In the genomic region with DNA sequence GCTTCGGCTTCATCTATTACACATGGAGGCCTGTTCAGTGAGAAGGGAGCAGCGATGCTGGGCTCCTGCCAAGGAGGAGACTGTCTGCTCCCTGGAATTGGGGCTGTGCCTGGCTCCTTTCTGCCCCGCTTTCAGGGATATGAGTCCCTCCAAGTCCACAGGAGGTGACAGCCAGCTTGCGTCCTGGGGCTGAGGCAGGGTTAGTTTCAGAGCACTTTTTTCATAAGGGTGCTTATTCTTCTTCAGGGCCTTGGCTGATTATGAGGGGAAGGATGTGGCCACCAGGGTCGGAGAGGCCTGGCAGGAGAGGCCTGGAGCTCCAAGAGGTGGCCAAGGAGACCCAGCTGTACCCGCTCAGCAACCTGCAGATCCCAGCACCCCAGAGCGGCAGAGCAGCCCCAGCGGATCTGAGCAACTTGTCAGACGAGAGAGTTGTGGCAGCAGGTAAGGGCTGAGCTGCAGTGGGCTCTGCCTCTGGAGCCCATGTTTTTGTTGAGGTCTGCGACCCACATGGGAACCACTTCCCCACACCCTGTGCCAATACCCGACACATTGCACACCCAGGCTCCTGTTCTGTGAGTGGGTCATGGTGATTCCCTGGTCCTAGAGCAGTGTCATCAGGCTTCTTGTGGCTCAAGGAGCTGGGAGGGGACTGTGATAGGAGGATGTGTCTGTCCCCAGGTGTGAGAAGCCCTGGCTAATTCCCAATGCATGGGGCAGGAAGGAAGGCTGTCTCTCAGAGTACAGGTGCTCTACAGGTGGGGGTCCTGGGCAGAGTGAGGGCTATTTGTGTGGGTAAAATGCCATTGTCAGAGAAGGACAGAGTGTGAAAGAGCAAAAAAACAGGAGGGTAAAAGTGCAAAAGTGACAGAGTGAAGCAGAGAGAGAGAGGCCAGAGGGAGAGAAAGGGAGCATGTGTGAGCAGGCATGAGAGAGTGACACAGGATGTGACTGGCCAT, we compare ENCODE assay signal across 17 cellular contexts. TPM values are rescaled to one million over a fixed set of nuclear protein-coding genes. Genes with fewer than 3 reads are reported as not detected.
DNase-seq lines count a peak whose midpoint lies in the region; ATAC-seq and TF ChIP-seq lines count a peak whose summit lies in the region.
"Had no signal": no experiment of that assay in that cellular context is flagged by ENCODE, and none has a peak within 500 bp of the region (broad histone marks: within the 10 kb centered on the region; RNA-seq: fewer than 3 reads in every experiment).

No MANE protein-coding gene starts in this region.

- H3K36me3 ChIP-seq in neural progenitor cell (no peaks in the 10 kb centered on the region), spleen (peaks cover 0 to 20% (median 0%) of the 10 kb centered on the region in 6 donors), upper lobe of right lung (no peaks in the 10 kb centered on the region)
- H3K36me3 ChIP-seq: BLaER1 had no signal

- intact Hi-C loops in spleen (cut with DNase I; ENCODE audit: low total_unique reads), result no loop called here
- intact Hi-C loops in upper lobe of right lung (cut with DNase I), result no loop called here

- TF ChIP-seq POLR2A in spleen (IDR thresholded peaks at IDR 0.05), result no peak

- H3K4me3 ChIP-seq in neural progenitor cell, result no peak overlapping the region
- no peak overlapping the region for H3K4me3 ChIP-seq in spleen
- H3K4me3 ChIP-seq in upper lobe of right lung, result no peak overlapping the region
- H3K4me3 ChIP-seq: BLaER1 had no signal

- H3K79me2 ChIP-seq in neural progenitor cell (ENCODE audit: low read depth), result no peaks in the 10 kb centered on the region

- CTCF ChIA-PET in activated CD8-positive, alpha-beta memory T cell treated with anti-CD3 and anti-CD28 coated beads, Interleukin-2, amount 10 ng/mL, durations not matched to agents 7 days and 5 days (lab: Charles Lee), result no interaction called here

- H3K4me2 ChIP-seq in neural progenitor cell, result no peak overlapping the region

- no peaks in the 10 kb centered on the region for H3K36me3 Mint-ChIP-seq in activated CD8-positive, alpha-beta memory T cell treated with anti-CD3 and anti-CD28 coated beads, Interleukin-2, amount 10 ng/mL, durations not matched to agents 7 days and 5 days
- no peaks in the 10 kb centered on the region for H3K36me3 Mint-ChIP-seq in neural progenitor cell

- no peak overlapping the region for H3K4me3 Mint-ChIP-seq in activated CD8-positive, alpha-beta memory T cell treated with anti-CD3 and anti-CD28 coated beads, Interleukin-2, amount 10 ng/mL, durations not matched to agents 7 days and 5 days
- H3K4me3 Mint-ChIP-seq in neural progenitor cell, result no peak overlapping the region
- H3K4me3 Mint-ChIP-seq: CD14-positive monocyte; CD4-positive, alpha-beta memory T cell; H9 had no signal

- H3K27me3 ChIP-seq in neural progenitor cell (no peaks in the 10 kb centered on the region), spleen (replicated peaks in 1 of 7) (no peaks in the 10 kb centered on the region), upper lobe of right lung (no peaks in the 10 kb centered on the region)

- H2AFZ ChIP-seq in neural progenitor cell (replicated peaks), result no peak overlapping the region

- no peaks in the 10 kb centered on the region for H3K9me3 Mint-ChIP-seq in activated CD8-positive, alpha-beta memory T cell treated with anti-CD3 and anti-CD28 coated beads, Interleukin-2, amount 10 ng/mL, durations not matched to agents 7 days and 5 days (ENCODE audit: low read depth)
- peaks cover 14% of the 10 kb centered on the region for H3K9me3 Mint-ChIP-seq in neural progenitor cell
- H3K9me3 Mint-ChIP-seq: CD4-positive, alpha-beta memory T cell had no signal

- H3K27ac Mint-ChIP-seq in activated CD8-positive, alpha-beta memory T cell treated with anti-CD3 and anti-CD28 coated beads, Interleukin-2, amount 10 ng/mL, durations not matched to agents 7 days and 5 days, result no peak overlapping the region
- H3K27ac Mint-ChIP-seq in neural progenitor cell, result peak overlapping the region; percentile 60

- H3K9me3 ChIP-seq in neural progenitor cell (ENCODE audit: low read depth) (no peaks in the 10 kb centered on the region), spleen (no peaks in the 10 kb centered on the region), upper lobe of right lung (no peaks in the 10 kb centered on the region)
- H3K9me3 ChIP-seq: BLaER1 had no signal

- no peak for ATAC-seq in activated CD8-positive, alpha-beta memory T cell treated with anti-CD3 and anti-CD28 coated beads, Interleukin-2, amount 10 ng/mL, durations not matched to agents 7 days and 5 days
- ATAC-seq in upper lobe of right lung, result no peak
- ATAC-seq in HG02973 (IDR thresholded peaks at IDR 0.05; ENCODE audit: unreplicated experiment), result no peak

- DNase-seq in activated CD8-positive, alpha-beta memory T cell treated with anti-CD3 and anti-CD28 coated beads, Interleukin-2, amount 50 U/mL, for 4 hours, result peak; percentile 3
- DNase-seq in activated CD8-positive, alpha-beta memory T cell treated with anti-CD3 and anti-CD28 coated beads, Interleukin-2, amount 10 ng/mL, durations not matched to agents 7 days and 5 days, result no peak
- no peak for DNase-seq in neural progenitor cell (ENCODE audit: low spot score)
- DNase-seq in spleen, result peak; percentile 68
- no peak for DNase-seq in upper lobe of right lung
- DNase-seq in NCI-H226, result no peak
- DNase-seq: 8988T; Calu3; CD4-positive, alpha-beta memory T cell; DMS79 treated with DMSO at 0.1 percent for 48 hours; GF-D8; H9 had no signal

- peaks cover 11% of the 10 kb centered on the region for H3K4me1 Mint-ChIP-seq in activated CD8-positive, alpha-beta memory T cell treated with anti-CD3 and anti-CD28 coated beads, Interleukin-2, amount 10 ng/mL, durations not matched to agents 7 days and 5 days
- peaks cover 2% of the 10 kb centered on the region for H3K4me1 Mint-ChIP-seq in neural progenitor cell
- H3K4me1 Mint-ChIP-seq: H9 had no signal

- no peaks in the 10 kb centered on the region for H3F3A ChIP-seq in neural progenitor cell (ENCODE audit: low read depth)

- H3K27me3 Mint-ChIP-seq in activated CD8-positive, alpha-beta memory T cell treated with anti-CD3 and anti-CD28 coated beads, Interleukin-2, amount 10 ng/mL, durations not matched to agents 7 days and 5 days, result no peaks in the 10 kb centered on the region
- no peaks in the 10 kb centered on the region for H3K27me3 Mint-ChIP-seq in neural progenitor cell (ENCODE audit: insufficient read depth, low read depth)
- H3K27me3 Mint-ChIP-seq: CD4-positive, alpha-beta memory T cell had no signal

- H3K4me1 ChIP-seq in neural progenitor cell (no peaks in the 10 kb centered on the region), spleen (peaks cover 0 to 14% (median 4%) of the 10 kb centered on the region in 6 donors), upper lobe of right lung (no peaks in the 10 kb centered on the region)

- no peak overlapping the region for H3K27ac ChIP-seq in neural progenitor cell
- H3K27ac ChIP-seq in spleen, result no peak overlapping the region
- no peak overlapping the region for H3K27ac ChIP-seq in upper lobe of right lung
- H3K27ac ChIP-seq: BLaER1 had no signal

- TF ChIP-seq CTCF in neural progenitor cell (IDR thresholded peaks at IDR 0.05) (no peak), spleen (IDR thresholded peaks at IDR 0.05 in 8 of 11, conservative IDR thresholded peaks at IDR 0.05 in 3 of 11) (no peak), upper lobe of right lung (IDR thresholded peaks at IDR 0.05) (no peak)

- H3K9ac ChIP-seq in neural progenitor cell, result no peak overlapping the region

- WGBS in spleen, 5 donors, result 85 to 96% (median 89%) methylated on average over 5 to 11 of the region's 11 CpGs

- no peaks in the 10 kb centered on the region for H4K20me1 ChIP-seq in neural progenitor cell (ENCODE audit: low read depth)

RNA-seq across cellular contexts. Expression of a gene that starts 47.4 kb away (rescaled TPM):
- under 1 TPM; 0.91 to 0.93 TPM for total RNA-seq in activated CD8-positive, alpha-beta memory T cell treated with anti-CD3 and anti-CD28 coated beads, Interleukin-2, amount 10 ng/mL, durations not matched to agents 7 days and 5 days
- total RNA-seq in neural progenitor cell (ENCODE audit: low replicate concordance) (14.0 and 14.8 TPM in 2 replicates), spleen (10 to 100 TPM in 3 of 7 donors, 1 to 10 TPM in 4; 6.6 to 13.8 (median 8.3) TPM), upper lobe of right lung (16.3 TPM)
- 1 to 10 TPM; 2.0 to 2.7 (median 2.4) TPM for polyA plus RNA-seq in spleen

RNA-seq across cellular contexts. Expression of a gene that starts 48.6 kb away (rescaled TPM):
- under 1 TPM in 1 of 2 experiments, not detected in 1; 0.15 TPM for total RNA-seq in activated CD8-positive, alpha-beta memory T cell treated with anti-CD3 and anti-CD28 coated beads, Interleukin-2, amount 10 ng/mL, durations not matched to agents 7 days and 5 days
- not detected in 2 replicates for total RNA-seq in neural progenitor cell (ENCODE audit: low replicate concordance)
- total RNA-seq in spleen, result under 1 TPM in 6 of 7 donors, not detected in 1; 0.14 to 0.24 (median 0.17) TPM
- polyA plus RNA-seq in spleen, result 1 to 10 TPM in 1 of 3 donors, under 1 TPM in 2; 0.35 to 1.0 (median 0.96) TPM
- not detected for total RNA-seq in upper lobe of right lung
- total RNA-seq: A673, Calu3, H9 had no signal
- polyA plus RNA-seq: AG04450 had no signal

Comparison
In these comparisons a context has a peak if more than half of its experiments do, and no peak if none do; other contexts are left out.
1. DNase-seq: peak in activated CD8-positive, alpha-beta memory T cell treated with anti-CD3 and anti-CD28 coated beads, Interleukin-2, amount 50 U/mL, for 4 hours (single experiment) and spleen (single experiment); none in activated CD8-positive, alpha-beta memory T cell treated with anti-CD3 and anti-CD28 coated beads, Interleukin-2, amount 10 ng/mL, durations not matched to agents 7 days and 5 days (single experiment), neural progenitor cell (single experiment), upper lobe of right lung (single experiment) and NCI-H226 (single experiment).